Comparison of ENCODE assay signal across 9 cellular contexts in the genomic region with DNA sequence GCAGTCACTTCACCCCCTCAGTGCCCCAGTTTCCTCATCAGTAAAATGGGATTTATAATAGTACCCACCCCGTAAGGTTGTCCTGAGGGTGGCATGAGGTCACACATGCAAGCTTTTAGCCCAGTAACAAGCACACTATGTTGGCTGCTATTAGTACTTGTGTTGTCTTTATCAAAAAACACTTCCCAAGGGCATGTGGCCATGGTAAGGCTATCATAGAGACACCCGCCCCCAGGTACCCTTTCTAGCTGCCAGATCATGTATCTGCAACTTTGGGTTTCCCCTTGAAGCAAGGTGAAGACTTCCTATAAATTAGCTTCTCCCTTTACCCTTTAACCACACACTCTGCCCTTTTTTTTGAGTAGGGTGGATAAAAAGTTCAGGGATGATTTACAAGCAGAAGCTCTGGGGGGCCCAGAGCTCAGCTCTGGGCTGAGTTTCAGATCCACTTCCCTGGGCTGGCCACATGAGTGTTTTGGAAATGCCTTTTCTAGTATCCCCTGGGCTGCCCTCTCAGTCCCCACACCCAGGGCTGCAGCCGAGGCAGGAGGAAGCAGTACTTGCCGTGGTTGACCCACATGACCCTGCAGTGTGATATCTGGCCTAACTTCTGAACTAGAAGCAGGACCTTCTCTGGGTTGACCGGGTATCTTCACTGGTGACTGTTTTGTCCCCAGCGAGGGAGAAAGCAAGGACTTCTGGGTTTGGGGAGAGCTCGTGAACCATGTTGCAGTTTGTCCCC. TPM values are rescaled to one million over a fixed set of nuclear protein-coding genes. Genes with fewer than 3 reads are reported as not detected.
A peak's percentile ranks its signal among the peaks of the same experiment; 100 is the strongest.
DNase-seq lines count a peak whose midpoint lies in the region; ATAC-seq, FAIRE-seq and TF ChIP-seq lines count a peak whose summit lies in the region.
"Had no signal": no experiment of that assay in that cellular context is flagged by ENCODE, and none has a peak within 500 bp of the region (broad histone marks: within the 10 kb centered on the region; RNA-seq: fewer than 3 reads in every experiment).

No MANE protein-coding gene starts in this region.

- ATAC-seq in T-cell (replicated peaks in 1 of 4) (no peak), HG03439 (IDR thresholded peaks at IDR 0.05; ENCODE audit: unreplicated experiment) (no peak), GM21619 (IDR thresholded peaks at IDR 0.05; ENCODE audit: unreplicated experiment) (no peak)

- peaks cover 11% of the 10 kb centered on the region for H3K4me1 ChIP-seq in fibroblast of lung (ENCODE audit: control insufficient read depth, extremely low read depth, insufficient read depth, low read length)

- H3K36me3 Mint-ChIP-seq in T-cell, result peaks cover 14% of the 10 kb centered on the region

- peaks cover 13% of the 10 kb centered on the region for H3K36me3 ChIP-seq in fibroblast of lung (ENCODE audit: control insufficient read depth, insufficient read depth, low read length)

- H3K79me2 ChIP-seq in fibroblast of lung (ENCODE audit: control insufficient read depth, insufficient read depth, low read length), result peaks cover 36% of the 10 kb centered on the region

- FAIRE-seq in GM18507 (lab: Jason Lieb, UNC), result peak; percentile 91

- H3K4me1 Mint-ChIP-seq in T-cell, result peaks cover 71 to 81% (median 77%) of the 10 kb centered on the region in 3 donors

- peak overlapping the region; percentile 85 to 99 for H3K27ac Mint-ChIP-seq in T-cell

- no peaks in the 10 kb centered on the region for H3K9me3 ChIP-seq in fibroblast of lung (ENCODE audit: control insufficient read depth, insufficient read depth, low read depth, low read length)

- H3K27ac ChIP-seq in fibroblast of lung (ENCODE audit: insufficient read depth, low read length), result no peak overlapping the region

- DNase-seq in GM18507 (ENCODE audit: extremely low spot score, insufficient read length, low read depth), result no peak
- peak in 1 of 34 experiments; percentile 8 for DNase-seq in T-cell
- no peak for DNase-seq in fibroblast of lung (ENCODE audit: low read depth in 2 of 2)
- DNase-seq in pons (ENCODE audit: low spot score), result peak; percentile 60
- no peak for DNase-seq in ureter (ENCODE audit: low spot score)
- no peak for DNase-seq in NCI-H526 (lab: John Stamatoyannopoulos, UW)
- DNase-seq: activated CD4-positive, CD25-positive, alpha-beta regulatory T cell had no signal

- peak overlapping the region; percentile 55 for H3K4me2 ChIP-seq in fibroblast of lung (ENCODE audit: extremely low read depth, insufficient read depth, low read length)

- H4K20me1 ChIP-seq in fibroblast of lung (ENCODE audit: control insufficient read depth, extremely low read depth, insufficient read depth, low read length), result no peaks in the 10 kb centered on the region

- CTCF ChIA-PET in T-cell (lab: Charles Lee), result interaction anchor here in 1 of 2 donors (1.0 to 1.7 kb wide), 2 partner anchors 37 to 72 kb away, joined by 3 to 10 read pairs; a partner anchor contains a TSS

- H3K4me3 Mint-ChIP-seq in T-cell, result peak overlapping the region; percentile 87 to 98 (median 94)

- no peaks in the 10 kb centered on the region for H3K27me3 Mint-ChIP-seq in T-cell

- no peaks in the 10 kb centered on the region for H3K27me3 ChIP-seq in fibroblast of lung (ENCODE audit: control insufficient read depth, insufficient read depth, low read length)

- H3K4me3 ChIP-seq in fibroblast of lung (replicated peaks in 1 of 4; ENCODE audit: control extremely low read depth in 1 of 4, insufficient read depth in 1 of 4, low read depth in 3 of 4, low read length in 4 of 4), result peak overlapping the region in 2 of 4 experiments; percentile 4 to 28

- POLR2A ChIA-PET in T-cell (lab: Charles Lee), result interaction anchor here in 1 of 2 donors (0.5 to 0.6 kb wide), 2 partner anchors 18 to 52 kb away, joined by 3 to 4 read pairs; no protein-coding TSS in a partner anchor

- H2AFZ ChIP-seq in fibroblast of lung (ENCODE audit: low read length), result no peak overlapping the region

- no peak overlapping the region for H3K9ac ChIP-seq in fibroblast of lung (ENCODE audit: insufficient read depth, low read length)

- TF ChIP-seq CTCF in fibroblast of lung (conservative IDR thresholded peaks at IDR 0.05 in 1 of 2, IDR thresholded peaks at IDR 0.05 in 1 of 2; ENCODE audit: low read depth in 1 of 2, low read length in 2 of 2), result no peak

- H3K9me3 Mint-ChIP-seq in T-cell, result no peaks in the 10 kb centered on the region

RNA-seq across cellular contexts. Expression of a gene that starts 2.0 kb away (rescaled TPM):
- total RNA-seq in T-cell (10 to 100 TPM; 41.1 to 59.9 (median 50.6) TPM), fibroblast of lung (4.6 and 6.3 TPM in 2 replicates), ureter (21.0 TPM)
- 16.9 and 22.3 TPM in 2 replicates for polyA plus RNA-seq in fibroblast of lung
- polyA plus RNA-seq in fibroblast of lung (2012), result 14.3 and 18.7 TPM in 2 replicates
- polyA minus RNA-seq in fibroblast of lung (ENCODE audit: low replicate concordance), result 56.9 and 116 TPM in 2 replicates

RNA-seq across cellular contexts. Expression of a gene that starts 34.4 kb away (rescaled TPM):
- total RNA-seq in T-cell (1 to 10 TPM in 4 of 5 donors, under 1 TPM in 1; 0.28 to 1.7 (median 1.6) TPM), fibroblast of lung (under 0.01 TPM in 1 of 2 replicates, not detected in the other), ureter (93.7 TPM)
- polyA plus RNA-seq in fibroblast of lung, result 0.19 and 0.34 TPM in 2 replicates
- 0.16 and 0.55 TPM in 2 replicates for polyA plus RNA-seq in fibroblast of lung (2012)
- 1.3 TPM in 1 of 2 replicates, not detected in the other for polyA minus RNA-seq in fibroblast of lung (ENCODE audit: low replicate concordance)

RNA-seq across cellular contexts. Expression of a gene that starts 40.8 kb away (rescaled TPM):
- total RNA-seq in T-cell (10 to 100 TPM; 10.3 to 24.0 (median 20.3) TPM), fibroblast of lung (17.2 and 29.6 TPM in 2 replicates), ureter (17.0 TPM)
- polyA plus RNA-seq in fibroblast of lung, result 10.4 and 13.3 TPM in 2 replicates
- polyA plus RNA-seq in fibroblast of lung (2012), result 7.6 and 8.9 TPM in 2 replicates
- polyA minus RNA-seq in fibroblast of lung (ENCODE audit: low replicate concordance), result 16.0 and 24.3 TPM in 2 replicates

Comparison
In these comparisons a context has a peak if more than half of its experiments do, and no peak if none do; other contexts are left out.
1. RNA of a gene that starts 34.4 kb away (total RNA-seq): 93.7 TPM in ureter (single experiment); 0.28 to 1.7 TPM in T-cell and under 0.01 TPM in fibroblast of lung; every median in the first group is over 10 times any median in the second.